9 cellular contexts compared by ENCODE assay signal in genomic region chr6:8552023-8552422, GRCh38.
"Had no signal": no experiment of that assay in that cellular context is flagged by ENCODE, and none has a peak within 500 bp of the region (broad histone marks: within the 10 kb centered on the region; RNA-seq: fewer than 3 reads in every experiment).

No MANE protein-coding gene starts in this region.

- ATAC-seq: HCT116, K562 had no signal

- H3K9ac ChIP-seq: GM23248 had no signal

- H2AFZ ChIP-seq: GM23248 had no signal

- H3K4me1 ChIP-seq: HAP-1 had no signal

- FAIRE-seq: K562 had no signal

- H3K27ac ChIP-seq: GM23248, HL-60 had no signal

- H3K27ac Mint-ChIP-seq: HFFc6 had no signal

- H3K9me3 ChIP-seq: HAP-1 had no signal

- DNase-seq: GM23248, H7, HFFc6, IMR-90, KG1 had no signal

- H3K4me3 Mint-ChIP-seq: HFFc6 had no signal

- H3K36me3 ChIP-seq: HAP-1 had no signal

- H3K4me3 ChIP-seq: GM23248, HAP-1, K562 had no signal
